22 cellular contexts compared by ENCODE assay signal in genomic region chr16:76293980-76294690, GRCh38. TPM values are rescaled to one million over a fixed set of nuclear protein-coding genes. Genes with fewer than 3 reads are reported as not detected.
DNase-seq lines count a peak whose midpoint lies in the region; ATAC-seq and TF ChIP-seq lines count a peak whose summit lies in the region.
"Had no signal": no experiment of that assay in that cellular context is flagged by ENCODE, and none has a peak within 500 bp of the region (broad histone marks: within the 10 kb centered on the region; RNA-seq: fewer than 3 reads in every experiment).

No MANE protein-coding gene starts in this region.

- in situ Hi-C loops in astrocyte of the spinal cord (cut with HindIII; ENCODE audit: low sequenced_read_pairs), result no loop called here

- peak overlapping the region; percentile 53 for H3K27ac ChIP-seq in ACC112 (ENCODE audit: low read depth, low read length)
- H3K27ac ChIP-seq: PC-9, RWPE1, SJCRH30 had no signal

- ATAC-seq in HG03565 (IDR thresholded peaks at IDR 0.05; ENCODE audit: unreplicated experiment), result no peak
- no peak for ATAC-seq in HG03280 (IDR thresholded peaks at IDR 0.05; ENCODE audit: unreplicated experiment)

- peaks cover 15% of the 10 kb centered on the region for H3K4me1 Mint-ChIP-seq in chondrocyte (ENCODE audit: low read depth)
- H3K4me1 Mint-ChIP-seq: B cell had no signal

- no peak for TF ChIP-seq CTCF in NB4 (IDR thresholded peaks at IDR 0.05; ENCODE audit: low read depth, low read length)
- no peak for TF ChIP-seq CTCF in astrocyte of the spinal cord (IDR thresholded peaks at IDR 0.05; ENCODE audit: low read depth, low read length)
- TF ChIP-seq CTCF in chondrocyte (IDR thresholded peaks at IDR 0.05), result no peak

- peaks cover 14% of the 10 kb centered on the region for H3K4me1 ChIP-seq in ACC112 (ENCODE audit: control insufficient read depth, insufficient read depth, low read length, unreplicated experiment)
- H3K4me1 ChIP-seq: SJCRH30 had no signal

- H3K36me3 ChIP-seq in ACC112 (ENCODE audit: insufficient read depth, low read length), result no peaks in the 10 kb centered on the region
- H3K36me3 ChIP-seq: MG63, SJCRH30 had no signal

- H3K4me3 ChIP-seq in ACC112 (ENCODE audit: low read depth, low read length) (no peak overlapping the region), NB4 (ENCODE audit: low read depth, low read length) (no peak overlapping the region), astrocyte of the spinal cord (ENCODE audit: low read depth, low read length) (no peak overlapping the region)
- H3K4me3 ChIP-seq: MG63, PC-9, SJCRH30 had no signal

- no peaks in the 10 kb centered on the region for H3K9me3 Mint-ChIP-seq in chondrocyte (ENCODE audit: low read depth)

- no peak for TF ChIP-seq POLR2A in NB4 (IDR thresholded peaks at IDR 0.05; ENCODE audit: extremely low read depth, insufficient read length)

- H2AFZ ChIP-seq in ACC112 (ENCODE audit: low read length, unreplicated experiment), result no peak overlapping the region
- H2AFZ ChIP-seq: PC-9 had no signal

- H3K27me3 Mint-ChIP-seq in chondrocyte (ENCODE audit: low read depth), result peaks cover 3% of the 10 kb centered on the region
- H3K27me3 Mint-ChIP-seq: B cell had no signal

- H3K79me2 ChIP-seq in ACC112 (ENCODE audit: control insufficient read depth, insufficient read depth, low read length, unreplicated experiment), result no peaks in the 10 kb centered on the region

- no peaks in the 10 kb centered on the region for H3K27me3 ChIP-seq in ACC112 (ENCODE audit: insufficient read depth, low read length)
- H3K27me3 ChIP-seq: MG63, SJCRH30 had no signal

- H3K27ac Mint-ChIP-seq in chondrocyte (ENCODE audit: unreplicated experiment), result no peak overlapping the region
- H3K27ac Mint-ChIP-seq: B cell had no signal

- no peaks in the 10 kb centered on the region for H3K36me3 Mint-ChIP-seq in chondrocyte (ENCODE audit: low read depth)

- no peak overlapping the region for H3K4me3 Mint-ChIP-seq in chondrocyte (ENCODE audit: unreplicated experiment)
- H3K4me3 Mint-ChIP-seq: B cell had no signal

- DNase-seq in NB4 (ENCODE audit: low read depth) (peak; percentile 9), astrocyte of the spinal cord (ENCODE audit: low read depth, low spot score) (peak; percentile 3), hepatic stellate cell (ENCODE audit: low spot score) (peak; percentile 7), chondrocyte (ENCODE audit: low spot score) (no peak), SIG-M5 (lab: John Stamatoyannopoulos, UW) (no peak)
- DNase-seq: 8988T, DMS153, GDM1, GOT3, Karpas-422, MG63, NCI-H1092, NCI-H2081 treated with DMSO at 0.1 percent for 48 hours, NCI-H510A treated with DMSO at 0.1 percent for 48 hours, NCI-H774, PC-9, SJCRH30 had no signal

RNA-seq across cellular contexts. Expression of gene CNTNAP4, which starts 16.9 kb away (rescaled TPM):
- not detected in 3 replicates for total RNA-seq in chondrocyte
- total RNA-seq: B cell, PC-9, SJCRH30 had no signal

Comparison
In these comparisons a context has a peak if more than half of its experiments do, and no peak if none do; other contexts are left out.
1. DNase-seq: peak in NB4 (single experiment), astrocyte of the spinal cord (single experiment) and hepatic stellate cell (single experiment); none in chondrocyte (single experiment) and SIG-M5 (single experiment).